8 cellular contexts compared by ENCODE assay signal in genomic region chr19:21020298-21021227, GRCh38. TPM values are rescaled to one million over a fixed set of nuclear protein-coding genes. Genes with fewer than 3 reads are reported as not detected.
DNase-seq lines count a peak whose midpoint lies in the region; ATAC-seq and TF ChIP-seq lines count a peak whose summit lies in the region.

TSS of gene ZNF430 (plus strand) at chr19:21020657. CDS start at chr19:21020801, 144 bp downstream.

- H3K9ac ChIP-seq in fibroblast of lung (ENCODE audit: insufficient read depth, low read length) = peak within 1 kb of the TSS; percentile 90

- H3K9me3 ChIP-seq in fibroblast of lung (ENCODE audit: control insufficient read depth, insufficient read depth, low read depth, low read length) = no peaks in the 10 kb centered on the region
- no peaks in the 10 kb centered on the region for H3K9me3 ChIP-seq in naive thymus-derived CD4-positive, alpha-beta T cell (ENCODE audit: control insufficient read depth in 2 of 3, low read length in 3 of 3)

- TF ChIP-seq CTCF in fibroblast of lung (conservative IDR thresholded peaks at IDR 0.05 in 1 of 2, IDR thresholded peaks at IDR 0.05 in 1 of 2; ENCODE audit: low read depth in 1 of 2, low read length in 2 of 2) = no peak

- H3K4me3 ChIP-seq in fibroblast of lung (replicated peaks in 1 of 4; ENCODE audit: control extremely low read depth in 1 of 4, insufficient read depth in 1 of 4, low read depth in 3 of 4, low read length in 4 of 4) = peak within 1 kb of the TSS; percentile 88 to 96 (median 92)
- H3K4me3 ChIP-seq in naive thymus-derived CD4-positive, alpha-beta T cell (ENCODE audit: low read length) = peak within 1 kb of the TSS; percentile 95

- H3K4me2 ChIP-seq in fibroblast of lung (ENCODE audit: extremely low read depth, insufficient read depth, low read length) = peak within 1 kb of the TSS; percentile 85

- CTCF ChIA-PET in naive thymus-derived CD4-positive, alpha-beta T cell (lab: Charles Lee) = interaction anchor here (0.6 kb wide), 1 partner anchor 29 kb away, joined by 3 read pairs; no protein-coding TSS in a partner anchor

- H3K79me2 ChIP-seq in fibroblast of lung (ENCODE audit: control insufficient read depth, insufficient read depth, low read length) = peaks cover 26% of the 10 kb centered on the region

- peaks cover 35% of the 10 kb centered on the region for H3K36me3 Mint-ChIP-seq in activated T-helper 1 cell treated with anti-CD3 and anti-CD28 coated beads, Interleukin-12 subunit alpha, Interleukin-12 subunit beta, Interleukin-2, Interleukin-4 antibody, amounts not matched to agents 30 ng/mL and 10 ng/mL and 1 ng/mL, durations not matched to agents 14 hours and 24 hours and 36 hours (ENCODE audit: low read depth)
- peaks cover 16 to 40% (median 30%) of the 10 kb centered on the region in 5 donors for H3K36me3 Mint-ChIP-seq in naive thymus-derived CD4-positive, alpha-beta T cell
- H3K36me3 Mint-ChIP-seq in stimulated activated naive B cell treated with anti-CD40 and anti-IgM and Interleukin-4, amounts not matched to agents 10 μg/mL and 1 μg/mL and 100 μg/mL, for 72 hours = peaks cover 34 to 35% of the 10 kb centered on the region in 2 donors

- ATAC-seq in GM21825 (IDR thresholded peaks at IDR 0.05; ENCODE audit: unreplicated experiment) = peak; percentile 95
- ATAC-seq in naive thymus-derived CD4-positive, alpha-beta T cell = peak; percentile 98
- ATAC-seq in stimulated activated naive B cell treated with anti-CD40 and anti-IgM and Interleukin-4, amounts not matched to agents 10 μg/mL and 1 μg/mL and 100 μg/mL, for 72 hours (replicated peaks) = peak; percentile 92 to 95

- H3K27me3 Mint-ChIP-seq in activated T-helper 1 cell treated with anti-CD3 and anti-CD28 coated beads, Interleukin-12 subunit alpha, Interleukin-12 subunit beta, Interleukin-2, Interleukin-4 antibody, amounts not matched to agents 30 ng/mL and 10 ng/mL and 1 ng/mL, durations not matched to agents 14 hours and 24 hours and 36 hours (ENCODE audit: insufficient read depth) = peaks cover 2% of the 10 kb centered on the region
- no peaks in the 10 kb centered on the region for H3K27me3 Mint-ChIP-seq in naive thymus-derived CD4-positive, alpha-beta T cell
- no peaks in the 10 kb centered on the region for H3K27me3 Mint-ChIP-seq in stimulated activated naive B cell treated with anti-CD40 and anti-IgM and Interleukin-4, amounts not matched to agents 10 μg/mL and 1 μg/mL and 100 μg/mL, for 72 hours

- DNase-seq in DMS79 treated with DMSO at 0.1 percent for 48 hours (lab: John Stamatoyannopoulos, UW) (peak; percentile 95), Kasumi-1 (lab: John Stamatoyannopoulos, UW) (peak; percentile 98), RPMI7951 (ENCODE audit: low read depth) (peak; percentile 96), fibroblast of lung (ENCODE audit: low read depth in 2 of 2) (peak; percentile 90 to 92)
- DNase-seq in activated T-helper 1 cell treated with anti-CD3 and anti-CD28 coated beads, Interleukin-12 subunit alpha, Interleukin-12 subunit beta, Interleukin-2, Interleukin-4 antibody, amounts not matched to agents 30 ng/mL and 10 ng/mL and 1 ng/mL, durations not matched to agents 14 hours and 24 hours and 36 hours (ENCODE audit: low spot score) = peak; percentile 93
- DNase-seq in naive thymus-derived CD4-positive, alpha-beta T cell = peak; percentile 75 to 95 (median 93)
- DNase-seq in stimulated activated naive B cell treated with anti-CD40 and anti-IgM and Interleukin-4, amounts not matched to agents 10 μg/mL and 1 μg/mL and 100 μg/mL, for 72 hours = peak; percentile 95

- no peaks in the 10 kb centered on the region for H3K9me3 Mint-ChIP-seq in activated T-helper 1 cell treated with anti-CD3 and anti-CD28 coated beads, Interleukin-12 subunit alpha, Interleukin-12 subunit beta, Interleukin-2, Interleukin-4 antibody, amounts not matched to agents 30 ng/mL and 10 ng/mL and 1 ng/mL, durations not matched to agents 14 hours and 24 hours and 36 hours
- H3K9me3 Mint-ChIP-seq in naive thymus-derived CD4-positive, alpha-beta T cell = peaks cover 0 to 4% (median 0%) of the 10 kb centered on the region in 11 donors
- no peaks in the 10 kb centered on the region for H3K9me3 Mint-ChIP-seq in stimulated activated naive B cell treated with anti-CD40 and anti-IgM and Interleukin-4, amounts not matched to agents 10 μg/mL and 1 μg/mL and 100 μg/mL, for 72 hours

- no peaks in the 10 kb centered on the region for H3K27me3 ChIP-seq in fibroblast of lung (ENCODE audit: control insufficient read depth, insufficient read depth, low read length)
- H3K27me3 ChIP-seq in naive thymus-derived CD4-positive, alpha-beta T cell (ENCODE audit: control insufficient read depth in 2 of 2, insufficient read depth in 2 of 2, low read length in 2 of 2) = no peaks in the 10 kb centered on the region

- peak within 1 kb of the TSS; percentile 100 for H2AFZ ChIP-seq in fibroblast of lung (ENCODE audit: low read length)

- peak within 1 kb of the TSS; percentile 96 for H3K27ac ChIP-seq in fibroblast of lung (ENCODE audit: insufficient read depth, low read length)
- peak within 1 kb of the TSS; percentile 97 for H3K27ac ChIP-seq in naive thymus-derived CD4-positive, alpha-beta T cell (ENCODE audit: low read depth, low read length)

- POLR2A ChIA-PET in naive thymus-derived CD4-positive, alpha-beta T cell (lab: Charles Lee) = interaction anchor here (0.6 to 2.5 kb wide), 16 partner anchors 11 to 982 kb away, joined by 3 to 16 read pairs (median 4); partner anchors contain the start of genes ZNF431, ZNF493, ZNF626 and ZNF66

- no peaks in the 10 kb centered on the region for H4K20me1 ChIP-seq in fibroblast of lung (ENCODE audit: control insufficient read depth, extremely low read depth, insufficient read depth, low read length)

- intact Hi-C loops in activated T-helper 1 cell treated with anti-CD3 and anti-CD28 coated beads, Interleukin-12 subunit alpha, Interleukin-12 subunit beta, Interleukin-2, Interleukin-4 antibody, amounts not matched to agents 30 ng/mL and 10 ng/mL and 1 ng/mL, durations not matched to agents 14 hours and 24 hours and 36 hours (cut with micrococcal nuclease) = loop anchor here (1.0 to 10.0 kb wide), 9 partner anchors 21 to 1353 kb away; partner anchors contain the start of genes ZNF101, ZNF429, ZNF43 and ZNF66
- intact Hi-C loops in naive thymus-derived CD4-positive, alpha-beta T cell (cut with micrococcal nuclease) = loop anchor here (1.0 to 10.0 kb wide), 28 partner anchors 8 to 1503 kb away; partner anchors contain the start of genes ZNF100 (in 2 of the 2), ZNF101 (in 2 of the 2), ZNF43 (in 2 of the 2) and ZNF493 (in 2 of the 2)

- H3K36me3 ChIP-seq in fibroblast of lung (ENCODE audit: control insufficient read depth, insufficient read depth, low read length) = no peaks in the 10 kb centered on the region
- H3K36me3 ChIP-seq in naive thymus-derived CD4-positive, alpha-beta T cell (ENCODE audit: control insufficient read depth in 2 of 3, insufficient read depth in 3 of 3, low read length in 3 of 3) = peaks cover 0 to 16% (median 6%) of the 10 kb centered on the region in 3 experiments

- peaks cover 26% of the 10 kb centered on the region for H3K4me1 Mint-ChIP-seq in activated T-helper 1 cell treated with anti-CD3 and anti-CD28 coated beads, Interleukin-12 subunit alpha, Interleukin-12 subunit beta, Interleukin-2, Interleukin-4 antibody, amounts not matched to agents 30 ng/mL and 10 ng/mL and 1 ng/mL, durations not matched to agents 14 hours and 24 hours and 36 hours (ENCODE audit: low read depth)
- H3K4me1 Mint-ChIP-seq in naive thymus-derived CD4-positive, alpha-beta T cell = peaks cover 32 to 56% (median 52%) of the 10 kb centered on the region in 7 donors
- peaks cover 13 to 42% of the 10 kb centered on the region in 2 donors for H3K4me1 Mint-ChIP-seq in stimulated activated naive B cell treated with anti-CD40 and anti-IgM and Interleukin-4, amounts not matched to agents 10 μg/mL and 1 μg/mL and 100 μg/mL, for 72 hours

- peak within 1 kb of the TSS; percentile 98 for H3K27ac Mint-ChIP-seq in activated T-helper 1 cell treated with anti-CD3 and anti-CD28 coated beads, Interleukin-12 subunit alpha, Interleukin-12 subunit beta, Interleukin-2, Interleukin-4 antibody, amounts not matched to agents 30 ng/mL and 10 ng/mL and 1 ng/mL, durations not matched to agents 14 hours and 24 hours and 36 hours
- H3K27ac Mint-ChIP-seq in naive thymus-derived CD4-positive, alpha-beta T cell = peak within 1 kb of the TSS; percentile 99 to 100 (median 100)
- peak within 1 kb of the TSS; percentile 100 for H3K27ac Mint-ChIP-seq in stimulated activated naive B cell treated with anti-CD40 and anti-IgM and Interleukin-4, amounts not matched to agents 10 μg/mL and 1 μg/mL and 100 μg/mL, for 72 hours

- H3K4me3 Mint-ChIP-seq in activated T-helper 1 cell treated with anti-CD3 and anti-CD28 coated beads, Interleukin-12 subunit alpha, Interleukin-12 subunit beta, Interleukin-2, Interleukin-4 antibody, amounts not matched to agents 30 ng/mL and 10 ng/mL and 1 ng/mL, durations not matched to agents 14 hours and 24 hours and 36 hours = peak within 1 kb of the TSS; percentile 99
- H3K4me3 Mint-ChIP-seq in naive thymus-derived CD4-positive, alpha-beta T cell = peak within 1 kb of the TSS; percentile 99 to 100 (median 100)
- H3K4me3 Mint-ChIP-seq in stimulated activated naive B cell treated with anti-CD40 and anti-IgM and Interleukin-4, amounts not matched to agents 10 μg/mL and 1 μg/mL and 100 μg/mL, for 72 hours = peak within 1 kb of the TSS; percentile 100

- no peaks in the 10 kb centered on the region for H3K4me1 ChIP-seq in fibroblast of lung (ENCODE audit: control insufficient read depth, extremely low read depth, insufficient read depth, low read length)
- peaks cover 14 to 20% of the 10 kb centered on the region in 2 donors for H3K4me1 ChIP-seq in naive thymus-derived CD4-positive, alpha-beta T cell (ENCODE audit: control insufficient read depth in 2 of 2, insufficient read depth in 2 of 2, low read length in 2 of 2)

RNA-seq across cellular contexts. Expression of gene ZNF430, which starts in this region (rescaled TPM):
- 7.6 and 13.3 TPM in 2 replicates for total RNA-seq in RPMI7951 (2014; rRNA removed; shearing (Covaris generic))
- total RNA-seq in activated T-helper 1 cell treated with anti-CD3 and anti-CD28 coated beads, Interleukin-12 subunit alpha, Interleukin-12 subunit beta, Interleukin-2, Interleukin-4 antibody, amounts not matched to agents 30 ng/mL and 10 ng/mL and 1 ng/mL, durations not matched to agents 14 hours and 24 hours and 36 hours = 20.3 and 21.5 TPM in 2 replicates
- total RNA-seq in fibroblast of lung = 3.1 and 5.8 TPM in 2 replicates
- polyA plus RNA-seq in fibroblast of lung = 8.5 and 9.7 TPM in 2 replicates
- polyA plus RNA-seq in fibroblast of lung (2012) = 3.1 and 4.2 TPM in 2 replicates
- polyA minus RNA-seq in fibroblast of lung (ENCODE audit: low replicate concordance) = 12.0 and 17.8 TPM in 2 replicates
- total RNA-seq in naive thymus-derived CD4-positive, alpha-beta T cell = 10 to 100 TPM; 26.4 to 52.0 (median 42.2) TPM
- polyA plus RNA-seq in naive thymus-derived CD4-positive, alpha-beta T cell = 10 to 100 TPM; 48.3 to 65.9 TPM

Comparison
In these comparisons a context has a peak if more than half of its experiments do, and no peak if none do; other contexts are left out.
1. Peak in every context shown above with its lines: DNase-seq, ATAC-seq, H3K4me3 ChIP-seq and H3K27ac ChIP-seq.